Comparison of ENCODE assay signal across 1 cellular context in the genomic region with DNA sequence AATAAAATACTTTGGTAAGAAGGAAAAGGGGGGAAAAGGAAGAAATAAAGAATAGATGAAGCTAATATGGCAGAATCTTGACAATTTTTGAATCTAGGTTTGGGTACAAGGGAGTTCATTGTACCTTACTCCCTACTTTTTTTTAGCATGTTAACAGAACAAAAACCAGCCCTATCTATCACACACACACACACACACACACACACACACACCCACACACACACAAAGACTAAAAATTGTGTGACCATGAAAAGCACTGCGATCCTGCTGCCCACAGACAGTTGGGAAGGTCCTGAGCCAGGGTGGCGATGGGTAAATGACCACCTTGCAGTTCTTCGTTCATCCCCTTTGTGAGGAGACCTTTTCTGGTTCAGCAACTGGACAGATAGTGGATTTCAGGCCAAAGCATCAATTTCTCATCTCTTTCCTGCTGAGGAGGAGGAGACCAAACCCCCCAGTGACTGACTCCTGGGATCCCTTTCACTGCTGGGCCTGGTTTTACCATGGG.
TF ChIP-seq lines count a peak whose summit lies in the region.

No MANE protein-coding gene starts in this region.

TF ChIP-seq in H1, 55 proteins besides CTCF, POLR2A, EP300 and RAD21 (continued from another document):
- TF ChIP-seq JUN (IDR thresholded peaks at IDR 0.05; ENCODE audit: low read depth, low read length) (no peak), TAF7 (optimal IDR thresholded peaks at IDR 0.05; ENCODE audit: borderline replicate concordance, low read depth, low read length) (no peak), BCL11A (IDR thresholded peaks at IDR 0.05; ENCODE audit: low read depth in 2 of 2, low read length in 2 of 2) (no peak), TEAD4 (IDR thresholded peaks at IDR 0.05; ENCODE audit: low read depth, low read length) (no peak), ZNF274 (IDR thresholded peaks at IDR 0.05; ENCODE audit: borderline replicate concordance, extremely low read depth, low read length) (no peak), RNF2 (IDR thresholded peaks at IDR 0.05; ENCODE audit: borderline replicate concordance, low read depth, low read length, missing control alignments, poor library complexity, severe bottlenecking) (no peak), SUZ12 (IDR thresholded peaks at IDR 0.05; ENCODE audit: low read length) (no peak), CTBP2 (IDR thresholded peaks at IDR 0.05; ENCODE audit: borderline replicate concordance, insufficient read depth, insufficient read length, low read length) (no peak), SP4 (IDR thresholded peaks at IDR 0.05; ENCODE audit: low read length) (no peak), ASH2L (IDR thresholded peaks at IDR 0.05; ENCODE audit: low read length) (no peak), CHD2 (IDR thresholded peaks at IDR 0.05; ENCODE audit: low read length) (no peak)
